Comparison of ENCODE assay signal across 8 cellular contexts in genomic region chr5:1386274-1386717, GRCh38. TPM values are rescaled to one million over a fixed set of nuclear protein-coding genes. Genes with fewer than 3 reads are reported as not detected.
DNase-seq lines count a peak whose midpoint lies in the region; ATAC-seq, FAIRE-seq and TF ChIP-seq lines count a peak whose summit lies in the region.

No MANE protein-coding gene starts in this region.

- ATAC-seq in GM21528 (IDR thresholded peaks at IDR 0.05; ENCODE audit: low FRiP score, unreplicated experiment): peak; percentile 51

- peak overlapping the region; percentile 65 for H3K27ac ChIP-seq in layer of hippocampus (ENCODE audit: low read depth, low read length)

- peak; percentile 77 for DNase-seq in DMS153 treated with DMSO at 0.1 percent for 48 hours (lab: John Stamatoyannopoulos, UW; ENCODE audit: unreplicated experiment)
- DNase-seq in KG1 (lab: John Stamatoyannopoulos, UW): peak; percentile 21
- DNase-seq in UCSD-AML1 (lab: John Stamatoyannopoulos, UW; ENCODE audit: unreplicated experiment): peak; percentile 24
- peak; percentile 3 for DNase-seq in bronchial epithelial cell (ENCODE audit: low read depth)
- peak; percentile 49 for DNase-seq in stimulated activated CD4-positive, alpha-beta T cell treated with anti-CD3 and anti-CD28 coated beads, Interleukin-1b, Interleukin-23, amount 100 ng/mL, for 48 hours
- DNase-seq in T1000 (lab: John Stamatoyannopoulos, UW): no peak

- TF ChIP-seq CTCF in bronchial epithelial cell (IDR thresholded peaks at IDR 0.05; ENCODE audit: insufficient read depth, low read length, severe bottlenecking): no peak

- no peak for FAIRE-seq in bronchial epithelial cell (lab: Jason Lieb, UNC)

- H3K36me3 ChIP-seq in bronchial epithelial cell (ENCODE audit: control insufficient read depth, insufficient read depth, low read length): no peaks in the 10 kb centered on the region

- H3K27me3 ChIP-seq in bronchial epithelial cell (ENCODE audit: control insufficient read depth, insufficient read depth, low read length) (peaks cover 2% of the 10 kb centered on the region), layer of hippocampus (ENCODE audit: control insufficient read depth, insufficient read depth, low read length) (no peaks in the 10 kb centered on the region)

- H3K4me3 ChIP-seq in bronchial epithelial cell (ENCODE audit: low read depth, low read length): peak overlapping the region; percentile 37

RNA-seq across cellular contexts. Expression of gene CLPTM1L, which starts 41.4 kb away (rescaled TPM):
- 314 and 364 TPM in 2 replicates for total RNA-seq in bronchial epithelial cell

RNA-seq across cellular contexts. Expression of gene SLC6A3, which starts 58.9 kb away (rescaled TPM):
- total RNA-seq in bronchial epithelial cell: not detected in 2 replicates
